ENCODE assay signal across 1 cellular context in the genomic region with DNA sequence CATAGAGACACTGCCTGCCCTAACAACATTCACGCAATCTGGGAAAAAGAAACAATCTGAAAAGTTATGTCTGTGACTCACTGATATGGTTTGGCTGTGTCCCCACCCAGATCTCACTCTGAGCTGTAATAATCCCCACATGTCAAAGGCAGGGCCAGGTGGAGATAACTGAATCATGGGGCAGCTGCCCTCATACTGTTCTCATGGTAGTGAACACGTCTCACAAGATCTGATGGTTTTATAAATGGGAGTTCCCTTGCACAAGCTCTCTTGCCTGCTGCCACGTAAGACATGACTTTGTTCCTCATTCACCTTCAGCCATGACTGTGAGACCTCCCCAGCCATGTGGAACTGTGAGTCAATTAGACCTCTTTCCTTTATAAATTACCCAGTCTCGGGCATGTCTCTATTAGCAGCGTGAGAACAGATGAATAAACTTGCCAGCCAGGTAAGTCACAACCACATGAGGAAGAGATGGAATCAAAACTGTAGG.
TF ChIP-seq lines count a peak whose summit lies in the region.

No MANE protein-coding gene starts in this region.

TF ChIP-seq in GM12878, 131 proteins besides CTCF, POLR2A, EP300 and RAD21 (continued from another document and continues in another):
- TF ChIP-seq BCLAF1 (IDR thresholded peaks at IDR 0.05) (no peak), CEBPB (IDR thresholded peaks at IDR 0.05; ENCODE audit: borderline replicate concordance in 1 of 2, low read depth in 2 of 2, low read length in 2 of 2) (no peak), CHD2 (IDR thresholded peaks at IDR 0.05; ENCODE audit: borderline replicate concordance, low read depth, low read length) (peak; percentile 42; the same call in 1 of the 2 replicates), YY1 (IDR thresholded peaks at IDR 0.05; ENCODE audit: low read depth, low read length) (peak; percentile 64; the same call in 1 of the 2 replicates), HDAC2 (IDR thresholded peaks at IDR 0.05) (no peak), SIX5 (IDR thresholded peaks at IDR 0.05; ENCODE audit: low read depth, low read length, severe bottlenecking) (no peak), IRF4 (IDR thresholded peaks at IDR 0.05; ENCODE audit: low read depth, low read length) (no peak), CBX5 (IDR thresholded peaks at IDR 0.05; ENCODE audit: low read depth) (0 out of 2 replicates have a peak, but pooled peaks have one; percentile 40), TCF12 (IDR thresholded peaks at IDR 0.05; ENCODE audit: low read depth, low read length) (peak; percentile 82), FOS (IDR thresholded peaks at IDR 0.05; ENCODE audit: borderline replicate concordance, extremely low read depth, insufficient read length) (no peak), BHLHE40 (IDR thresholded peaks at IDR 0.05; ENCODE audit: borderline replicate concordance in 1 of 2, low read depth in 2 of 2, low read length in 1 of 2) (peak in 1 of 2 experiments; percentile 35; a peak in 1 of 4 replicates), ZNF592 (IDR thresholded peaks at IDR 0.05) (no peak), MTA3 (IDR thresholded peaks at IDR 0.05; ENCODE audit: borderline replicate concordance, low read length) (no peak), PAX5 (IDR thresholded peaks at IDR 0.05; ENCODE audit: borderline replicate concordance, low read depth, low read length) (no peak), ZSCAN29 (IDR thresholded peaks at IDR 0.05) (no peak), IRF5 (IDR thresholded peaks at IDR 0.05; ENCODE audit: borderline replicate concordance) (no peak), CHD4 (IDR thresholded peaks at IDR 0.05) (no peak), RAD51 (IDR thresholded peaks at IDR 0.05) (peak; percentile 42; the same call in 1 of the 2 replicates), MEF2A (IDR thresholded peaks at IDR 0.05; ENCODE audit: insufficient read depth, low read depth, low read length) (no peak), EGR1 (IDR thresholded peaks at IDR 0.05; ENCODE audit: borderline replicate concordance in 1 of 2, low read depth in 2 of 2, low read length in 2 of 2) (no peak), PKNOX1 (IDR thresholded peaks at IDR 0.05) (peak; percentile 23; the same call in 1 of the 2 replicates), MEF2B (IDR thresholded peaks at IDR 0.05; ENCODE audit: partially characterized antibody, poor library complexity, severe bottlenecking) (peak; percentile 54), SMARCA5 (IDR thresholded peaks at IDR 0.05) (no peak), ZNF384 (IDR thresholded peaks at IDR 0.05; ENCODE audit: borderline replicate concordance, low read depth, low read length) (no peak), BACH1 (IDR thresholded peaks at IDR 0.05; ENCODE audit: borderline replicate concordance) (no peak), POLR2AphosphoS5 (IDR thresholded peaks at IDR 0.05; ENCODE audit: low read length) (no peak), MXI1 (IDR thresholded peaks at IDR 0.05; ENCODE audit: low read depth, low read length) (no peak), NR2F1 (conservative IDR thresholded peaks at IDR 0.05) (no peak), NRF1 (conservative IDR thresholded peaks at IDR 0.05; ENCODE audit: low read depth, low read length) (no peak), ATF7 (IDR thresholded peaks at IDR 0.05; ENCODE audit: low read depth) (peak; percentile 54; the same call in 1 of the 2 replicates), ZNF207 (IDR thresholded peaks at IDR 0.05; ENCODE audit: borderline replicate concordance) (no peak), ZNF274 (IDR thresholded peaks at IDR 0.05; ENCODE audit: insufficient read depth, insufficient read length) (no peak), PAX8 (IDR thresholded peaks at IDR 0.05) (no peak)
- TF ChIP-seq, protein P1, sequence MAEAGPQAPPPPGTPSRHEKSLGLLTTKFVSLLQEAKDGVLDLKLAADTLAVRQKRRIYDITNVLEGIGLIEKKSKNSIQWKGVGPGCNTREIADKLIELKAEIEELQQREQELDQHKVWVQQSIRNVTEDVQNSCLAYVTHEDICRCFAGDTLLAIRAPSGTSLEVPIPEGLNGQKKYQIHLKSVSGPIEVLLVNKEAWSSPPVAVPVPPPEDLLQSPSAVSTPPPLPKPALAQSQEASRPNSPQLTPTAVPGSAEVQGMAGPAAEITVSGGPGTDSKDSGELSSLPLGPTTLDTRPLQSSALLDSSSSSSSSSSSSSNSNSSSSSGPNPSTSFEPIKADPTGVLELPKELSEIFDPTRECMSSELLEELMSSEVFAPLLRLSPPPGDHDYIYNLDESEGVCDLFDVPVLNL (IDR thresholded peaks at IDR 0.05; ENCODE audit: low read depth, low read length) = no peak
- TF ChIP-seq, protein P2, sequence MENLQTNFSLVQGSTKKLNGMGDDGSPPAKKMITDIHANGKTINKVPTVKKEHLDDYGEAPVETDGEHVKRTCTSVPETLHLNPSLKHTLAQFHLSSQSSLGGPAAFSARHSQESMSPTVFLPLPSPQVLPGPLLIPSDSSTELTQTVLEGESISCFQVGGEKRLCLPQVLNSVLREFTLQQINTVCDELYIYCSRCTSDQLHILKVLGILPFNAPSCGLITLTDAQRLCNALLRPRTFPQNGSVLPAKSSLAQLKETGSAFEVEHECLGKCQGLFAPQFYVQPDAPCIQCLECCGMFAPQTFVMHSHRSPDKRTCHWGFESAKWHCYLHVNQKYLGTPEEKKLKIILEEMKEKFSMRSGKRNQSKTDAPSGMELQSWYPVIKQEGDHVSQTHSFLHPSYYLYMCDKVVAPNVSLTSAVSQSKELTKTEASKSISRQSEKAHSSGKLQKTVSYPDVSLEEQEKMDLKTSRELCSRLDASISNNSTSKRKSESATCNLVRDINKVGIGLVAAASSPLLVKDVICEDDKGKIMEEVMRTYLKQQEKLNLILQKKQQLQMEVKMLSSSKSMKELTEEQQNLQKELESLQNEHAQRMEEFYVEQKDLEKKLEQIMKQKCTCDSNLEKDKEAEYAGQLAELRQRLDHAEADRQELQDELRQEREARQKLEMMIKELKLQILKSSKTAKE (IDR thresholded peaks at IDR 0.05; ENCODE audit: low read depth, poor library complexity, severe bottlenecking) = peak; percentile 57
- TF ChIP-seq, protein P3, sequence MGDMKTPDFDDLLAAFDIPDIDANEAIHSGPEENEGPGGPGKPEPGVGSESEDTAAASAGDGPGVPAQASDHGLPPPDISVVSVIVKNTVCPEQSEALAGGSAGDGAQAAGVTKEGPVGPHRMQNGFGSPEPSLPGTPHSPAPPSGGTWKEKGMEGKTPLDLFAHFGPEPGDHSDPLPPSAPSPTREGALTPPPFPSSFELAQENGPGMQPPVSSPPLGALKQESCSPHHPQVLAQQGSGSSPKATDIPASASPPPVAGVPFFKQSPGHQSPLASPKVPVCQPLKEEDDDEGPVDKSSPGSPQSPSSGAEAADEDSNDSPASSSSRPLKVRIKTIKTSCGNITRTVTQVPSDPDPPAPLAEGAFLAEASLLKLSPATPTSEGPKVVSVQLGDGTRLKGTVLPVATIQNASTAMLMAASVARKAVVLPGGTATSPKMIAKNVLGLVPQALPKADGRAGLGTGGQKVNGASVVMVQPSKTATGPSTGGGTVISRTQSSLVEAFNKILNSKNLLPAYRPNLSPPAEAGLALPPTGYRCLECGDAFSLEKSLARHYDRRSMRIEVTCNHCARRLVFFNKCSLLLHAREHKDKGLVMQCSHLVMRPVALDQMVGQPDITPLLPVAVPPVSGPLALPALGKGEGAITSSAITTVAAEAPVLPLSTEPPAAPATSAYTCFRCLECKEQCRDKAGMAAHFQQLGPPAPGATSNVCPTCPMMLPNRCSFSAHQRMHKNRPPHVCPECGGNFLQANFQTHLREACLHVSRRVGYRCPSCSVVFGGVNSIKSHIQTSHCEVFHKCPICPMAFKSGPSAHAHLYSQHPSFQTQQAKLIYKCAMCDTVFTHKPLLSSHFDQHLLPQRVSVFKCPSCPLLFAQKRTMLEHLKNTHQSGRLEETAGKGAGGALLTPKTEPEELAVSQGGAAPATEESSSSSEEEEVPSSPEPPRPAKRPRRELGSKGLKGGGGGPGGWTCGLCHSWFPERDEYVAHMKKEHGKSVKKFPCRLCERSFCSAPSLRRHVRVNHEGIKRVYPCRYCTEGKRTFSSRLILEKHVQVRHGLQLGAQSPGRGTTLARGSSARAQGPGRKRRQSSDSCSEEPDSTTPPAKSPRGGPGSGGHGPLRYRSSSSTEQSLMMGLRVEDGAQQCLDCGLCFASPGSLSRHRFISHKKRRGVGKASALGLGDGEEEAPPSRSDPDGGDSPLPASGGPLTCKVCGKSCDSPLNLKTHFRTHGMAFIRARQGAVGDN (IDR thresholded peaks at IDR 0.05) = peak; percentile 82
- TF ChIP-seq, protein P4, sequence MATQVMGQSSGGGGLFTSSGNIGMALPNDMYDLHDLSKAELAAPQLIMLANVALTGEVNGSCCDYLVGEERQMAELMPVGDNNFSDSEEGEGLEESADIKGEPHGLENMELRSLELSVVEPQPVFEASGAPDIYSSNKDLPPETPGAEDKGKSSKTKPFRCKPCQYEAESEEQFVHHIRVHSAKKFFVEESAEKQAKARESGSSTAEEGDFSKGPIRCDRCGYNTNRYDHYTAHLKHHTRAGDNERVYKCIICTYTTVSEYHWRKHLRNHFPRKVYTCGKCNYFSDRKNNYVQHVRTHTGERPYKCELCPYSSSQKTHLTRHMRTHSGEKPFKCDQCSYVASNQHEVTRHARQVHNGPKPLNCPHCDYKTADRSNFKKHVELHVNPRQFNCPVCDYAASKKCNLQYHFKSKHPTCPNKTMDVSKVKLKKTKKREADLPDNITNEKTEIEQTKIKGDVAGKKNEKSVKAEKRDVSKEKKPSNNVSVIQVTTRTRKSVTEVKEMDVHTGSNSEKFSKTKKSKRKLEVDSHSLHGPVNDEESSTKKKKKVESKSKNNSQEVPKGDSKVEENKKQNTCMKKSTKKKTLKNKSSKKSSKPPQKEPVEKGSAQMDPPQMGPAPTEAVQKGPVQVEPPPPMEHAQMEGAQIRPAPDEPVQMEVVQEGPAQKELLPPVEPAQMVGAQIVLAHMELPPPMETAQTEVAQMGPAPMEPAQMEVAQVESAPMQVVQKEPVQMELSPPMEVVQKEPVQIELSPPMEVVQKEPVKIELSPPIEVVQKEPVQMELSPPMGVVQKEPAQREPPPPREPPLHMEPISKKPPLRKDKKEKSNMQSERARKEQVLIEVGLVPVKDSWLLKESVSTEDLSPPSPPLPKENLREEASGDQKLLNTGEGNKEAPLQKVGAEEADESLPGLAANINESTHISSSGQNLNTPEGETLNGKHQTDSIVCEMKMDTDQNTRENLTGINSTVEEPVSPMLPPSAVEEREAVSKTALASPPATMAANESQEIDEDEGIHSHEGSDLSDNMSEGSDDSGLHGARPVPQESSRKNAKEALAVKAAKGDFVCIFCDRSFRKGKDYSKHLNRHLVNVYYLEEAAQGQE (IDR thresholded peaks at IDR 0.05; ENCODE audit: low read depth, low read length) = no peak
